In the genomic region with DNA sequence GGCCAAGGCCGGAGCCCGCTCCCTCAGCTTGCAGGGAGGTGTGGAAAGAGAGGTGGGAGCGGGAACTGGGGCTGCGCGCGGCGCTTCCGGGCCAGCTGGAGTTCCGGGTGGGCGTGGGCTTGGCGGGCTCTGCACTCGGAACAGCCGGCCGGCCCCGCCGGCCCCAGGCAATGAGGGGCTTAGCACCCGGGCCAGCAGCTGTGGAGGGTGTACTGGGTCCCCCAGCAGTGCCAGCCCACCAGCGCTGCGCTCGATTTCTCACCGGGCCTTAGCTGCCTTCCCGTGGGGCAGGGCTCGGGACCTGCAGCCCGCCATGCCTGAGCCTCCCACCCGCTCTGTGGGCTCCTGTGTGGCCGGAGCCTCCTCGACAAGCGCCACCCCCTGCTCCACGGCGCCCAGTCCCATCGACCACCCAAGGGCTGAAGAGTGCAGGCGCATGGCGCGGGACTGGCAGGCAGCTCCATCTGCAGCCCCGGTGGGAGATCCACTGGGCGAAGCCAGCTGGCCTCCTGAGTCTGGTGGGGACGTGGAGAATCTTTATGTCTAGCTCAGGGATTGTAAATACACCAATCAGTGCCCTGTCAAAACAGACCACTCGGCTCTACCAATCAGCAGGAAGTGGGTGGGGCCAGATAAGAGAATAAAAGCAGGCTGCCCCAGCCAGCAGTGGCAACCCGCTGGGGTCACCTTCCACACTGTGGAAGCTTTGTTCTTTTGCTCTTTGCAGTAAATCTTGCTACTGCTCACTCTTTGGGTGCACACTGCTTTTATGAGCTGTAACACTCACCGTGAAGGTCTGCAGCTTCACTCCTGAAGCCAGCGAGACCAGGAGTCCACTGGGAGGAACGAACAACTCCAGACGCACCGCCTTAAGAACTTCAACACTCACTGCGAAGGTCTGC, we compare ENCODE assay signal across 2 cellular contexts. TPM values are rescaled to one million over a fixed set of nuclear protein-coding genes. Genes with fewer than 3 reads are reported as not detected.
"Had no signal": no experiment of that assay in that cellular context is flagged by ENCODE, and none has a peak within 500 bp of the region (broad histone marks: within the 10 kb centered on the region; RNA-seq: fewer than 3 reads in every experiment).

No MANE protein-coding gene starts in this region.

RNA-seq across cellular contexts. Expression of a gene that starts 34.9 kb away (rescaled TPM):
- total RNA-seq: M059J, SK-MEL-5 had no signal
